In the genomic region with DNA sequence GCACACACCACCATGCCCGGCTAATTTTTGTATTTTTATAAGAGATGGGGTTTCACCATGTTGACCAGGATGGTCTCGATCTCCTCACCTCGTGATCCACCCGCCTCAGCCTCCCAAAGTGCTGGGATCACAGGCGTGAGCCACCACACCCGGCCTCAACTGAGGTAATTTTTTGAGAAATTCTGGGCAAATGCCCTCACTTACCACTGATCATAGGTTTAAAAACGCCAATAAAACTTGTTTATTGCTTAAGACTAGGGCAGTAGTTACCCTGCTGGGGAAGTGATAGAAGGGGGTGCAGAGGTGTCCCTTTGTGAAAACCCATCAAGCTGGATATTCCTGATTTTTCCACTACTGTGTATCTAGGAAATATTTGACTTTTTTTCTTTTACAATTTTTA, we compare ENCODE assay signal across 15 cellular contexts.
A peak's percentile ranks its signal among the peaks of the same experiment; 100 is the strongest.
DNase-seq lines count a peak whose midpoint lies in the region; ATAC-seq, FAIRE-seq and TF ChIP-seq lines count a peak whose summit lies in the region.
"Had no signal": no experiment of that assay in that cellular context is flagged by ENCODE, and none has a peak within 500 bp of the region (broad histone marks: within the 10 kb centered on the region; RNA-seq: fewer than 3 reads in every experiment).

No MANE protein-coding gene starts in this region.

- peaks cover 55% of the 10 kb centered on the region for H3K4me1 ChIP-seq in CD4-positive, alpha-beta memory T cell (ENCODE audit: insufficient read depth, low read length)
- H3K4me1 ChIP-seq in neutrophil (ENCODE audit: control insufficient read depth in 1 of 2, insufficient read depth in 1 of 2, low read depth in 1 of 2, low read length in 1 of 2): peaks cover 52 to 55% of the 10 kb centered on the region in 2 experiments

- intact Hi-C loops in CD4-positive, alpha-beta memory T cell (cut with micrococcal nuclease): no loop called here

- in situ Hi-C loops in G401 (cut with HindIII; ENCODE audit: low sequenced_read_pairs): no loop called here

- H3K9me3 ChIP-seq in CD4-positive, alpha-beta memory T cell (ENCODE audit: control insufficient read depth in 1 of 2, low read length in 2 of 2): no peaks in the 10 kb centered on the region
- H3K9me3 ChIP-seq in T-helper 17 cell (ENCODE audit: control insufficient read depth, low read length, poor library complexity, severe bottlenecking): no peaks in the 10 kb centered on the region
- no peaks in the 10 kb centered on the region for H3K9me3 ChIP-seq in neutrophil
- H3K9me3 ChIP-seq: A549, BE2C had no signal

- no peak for TF ChIP-seq POLR2A in NB4 (IDR thresholded peaks at IDR 0.05; ENCODE audit: extremely low read depth, insufficient read length)
- no peak for TF ChIP-seq POLR2A in GM12892 (IDR thresholded peaks at IDR 0.05; ENCODE audit: low read depth, low read length)

- FAIRE-seq in GM12892 (lab: Jason Lieb, UNC): no peak
- FAIRE-seq: A549, GM12891 had no signal

- POLR2A ChIA-PET in CD4-positive, alpha-beta memory T cell (lab: Charles Lee; ENCODE audit: partially characterized antibody): interaction anchor here (0.7 to 4.3 kb wide), 3 partner anchors 25 to 312 kb away, joined by 3 to 77 read pairs (median 33); no protein-coding TSS in a partner anchor

- peak overlapping the region in 2 of 8 donors; percentile 61 to 86 for H3K4me3 Mint-ChIP-seq in CD4-positive, alpha-beta memory T cell
- H3K4me3 Mint-ChIP-seq in T-helper 17 cell: no peak overlapping the region
- H3K4me3 Mint-ChIP-seq: H9 had no signal

- H3K36me3 Mint-ChIP-seq in CD4-positive, alpha-beta memory T cell: peaks cover 0 to 4% of the 10 kb centered on the region in 2 donors
- H3K36me3 Mint-ChIP-seq in T-helper 17 cell (ENCODE audit: low read depth): no peaks in the 10 kb centered on the region
- H3K36me3 Mint-ChIP-seq: IgD-negative memory B cell had no signal

- H3K27ac Mint-ChIP-seq in CD4-positive, alpha-beta memory T cell: peak overlapping the region in 5 of 7 donors; percentile 18 to 99 (median 97)
- H3K27ac Mint-ChIP-seq in T-helper 17 cell: peak overlapping the region; percentile 98

- CTCF ChIA-PET in CD4-positive, alpha-beta memory T cell (lab: Charles Lee; ENCODE audit: partially characterized antibody): interaction anchor here (1.0 to 5.9 kb wide), 4 partner anchors 12 to 272 kb away, joined by 3 to 61 read pairs (median 8); no protein-coding TSS in a partner anchor

- H3K27ac ChIP-seq in CD4-positive, alpha-beta memory T cell (ENCODE audit: low read depth, low read length): no peak overlapping the region
- H3K27ac ChIP-seq in neutrophil: peak overlapping the region; percentile 94
- H3K27ac ChIP-seq: C4-2B had no signal

- H3K9me3 Mint-ChIP-seq in CD4-positive, alpha-beta memory T cell: peaks cover 0 to 3% (median 0%) of the 10 kb centered on the region in 8 donors
- H3K9me3 Mint-ChIP-seq: H9 had no signal

- DNase-seq in CD4-positive, alpha-beta memory T cell: no peak
- DNase-seq in NB4 (ENCODE audit: low read depth) (no peak), T-helper 17 cell (no peak), GM12892 (ENCODE audit: insufficient read length) (no peak), G401 (ENCODE audit: low spot score) (no peak)
- DNase-seq in activated CD4-positive, alpha-beta T cell treated with anti-CD3 and anti-CD28 coated beads, Interleukin-2, amount 50 U/mL, for 1 hour: no peak
- DNase-seq: BE2C, DMS 273 treated with DMSO at 0.1 percent for 48 hours, GOT3, H9 had no signal

- no peaks in the 10 kb centered on the region for H3K27me3 ChIP-seq in CD4-positive, alpha-beta memory T cell (ENCODE audit: insufficient read depth, low read length)
- H3K27me3 ChIP-seq in neutrophil: no peaks in the 10 kb centered on the region
- H3K27me3 ChIP-seq: BE2C had no signal

- no peak overlapping the region for H3K4me3 ChIP-seq in CD4-positive, alpha-beta memory T cell (ENCODE audit: low read length in 2 of 2)
- peak overlapping the region; percentile 90 for H3K4me3 ChIP-seq in NB4 (ENCODE audit: low read depth, low read length)
- peak overlapping the region in 1 of 2 experiments; percentile 58 for H3K4me3 ChIP-seq in neutrophil (ENCODE audit: low read depth in 1 of 2, low read length in 1 of 2)
- H3K4me3 ChIP-seq: A549 had no signal

- no peaks in the 10 kb centered on the region for H3K36me3 ChIP-seq in CD4-positive, alpha-beta memory T cell (ENCODE audit: insufficient read depth, low read length)
- no peaks in the 10 kb centered on the region for H3K36me3 ChIP-seq in neutrophil
- H3K36me3 ChIP-seq: BE2C had no signal

- peaks cover 0 to 2% of the 10 kb centered on the region in 2 donors for H3K27me3 Mint-ChIP-seq in CD4-positive, alpha-beta memory T cell
- no peaks in the 10 kb centered on the region for H3K27me3 Mint-ChIP-seq in T-helper 17 cell
- H3K27me3 Mint-ChIP-seq: IgD-negative memory B cell had no signal

- H3K4me1 Mint-ChIP-seq in CD4-positive, alpha-beta memory T cell: peaks cover 32 to 76% (median 42%) of the 10 kb centered on the region in 4 donors
- peaks cover 41% of the 10 kb centered on the region for H3K4me1 Mint-ChIP-seq in T-helper 17 cell

- no peak for ATAC-seq in T-helper 17 cell
- ATAC-seq: A549 had no signal

- TF ChIP-seq CTCF in NB4 (IDR thresholded peaks at IDR 0.05; ENCODE audit: low read depth, low read length): no peak
- no peak for TF ChIP-seq CTCF in neutrophil (IDR thresholded peaks at IDR 0.05)
